In genomic region chr18:44602380-44602779, GRCh38 we compare ENCODE assay signal across 1 cellular context.
TF ChIP-seq lines count a peak whose summit lies in the region.

No MANE protein-coding gene starts in this region.

TF ChIP-seq in GM23338, 12 proteins besides CTCF, POLR2A, EP300 and RAD21:
- TF ChIP-seq, protein P1, sequence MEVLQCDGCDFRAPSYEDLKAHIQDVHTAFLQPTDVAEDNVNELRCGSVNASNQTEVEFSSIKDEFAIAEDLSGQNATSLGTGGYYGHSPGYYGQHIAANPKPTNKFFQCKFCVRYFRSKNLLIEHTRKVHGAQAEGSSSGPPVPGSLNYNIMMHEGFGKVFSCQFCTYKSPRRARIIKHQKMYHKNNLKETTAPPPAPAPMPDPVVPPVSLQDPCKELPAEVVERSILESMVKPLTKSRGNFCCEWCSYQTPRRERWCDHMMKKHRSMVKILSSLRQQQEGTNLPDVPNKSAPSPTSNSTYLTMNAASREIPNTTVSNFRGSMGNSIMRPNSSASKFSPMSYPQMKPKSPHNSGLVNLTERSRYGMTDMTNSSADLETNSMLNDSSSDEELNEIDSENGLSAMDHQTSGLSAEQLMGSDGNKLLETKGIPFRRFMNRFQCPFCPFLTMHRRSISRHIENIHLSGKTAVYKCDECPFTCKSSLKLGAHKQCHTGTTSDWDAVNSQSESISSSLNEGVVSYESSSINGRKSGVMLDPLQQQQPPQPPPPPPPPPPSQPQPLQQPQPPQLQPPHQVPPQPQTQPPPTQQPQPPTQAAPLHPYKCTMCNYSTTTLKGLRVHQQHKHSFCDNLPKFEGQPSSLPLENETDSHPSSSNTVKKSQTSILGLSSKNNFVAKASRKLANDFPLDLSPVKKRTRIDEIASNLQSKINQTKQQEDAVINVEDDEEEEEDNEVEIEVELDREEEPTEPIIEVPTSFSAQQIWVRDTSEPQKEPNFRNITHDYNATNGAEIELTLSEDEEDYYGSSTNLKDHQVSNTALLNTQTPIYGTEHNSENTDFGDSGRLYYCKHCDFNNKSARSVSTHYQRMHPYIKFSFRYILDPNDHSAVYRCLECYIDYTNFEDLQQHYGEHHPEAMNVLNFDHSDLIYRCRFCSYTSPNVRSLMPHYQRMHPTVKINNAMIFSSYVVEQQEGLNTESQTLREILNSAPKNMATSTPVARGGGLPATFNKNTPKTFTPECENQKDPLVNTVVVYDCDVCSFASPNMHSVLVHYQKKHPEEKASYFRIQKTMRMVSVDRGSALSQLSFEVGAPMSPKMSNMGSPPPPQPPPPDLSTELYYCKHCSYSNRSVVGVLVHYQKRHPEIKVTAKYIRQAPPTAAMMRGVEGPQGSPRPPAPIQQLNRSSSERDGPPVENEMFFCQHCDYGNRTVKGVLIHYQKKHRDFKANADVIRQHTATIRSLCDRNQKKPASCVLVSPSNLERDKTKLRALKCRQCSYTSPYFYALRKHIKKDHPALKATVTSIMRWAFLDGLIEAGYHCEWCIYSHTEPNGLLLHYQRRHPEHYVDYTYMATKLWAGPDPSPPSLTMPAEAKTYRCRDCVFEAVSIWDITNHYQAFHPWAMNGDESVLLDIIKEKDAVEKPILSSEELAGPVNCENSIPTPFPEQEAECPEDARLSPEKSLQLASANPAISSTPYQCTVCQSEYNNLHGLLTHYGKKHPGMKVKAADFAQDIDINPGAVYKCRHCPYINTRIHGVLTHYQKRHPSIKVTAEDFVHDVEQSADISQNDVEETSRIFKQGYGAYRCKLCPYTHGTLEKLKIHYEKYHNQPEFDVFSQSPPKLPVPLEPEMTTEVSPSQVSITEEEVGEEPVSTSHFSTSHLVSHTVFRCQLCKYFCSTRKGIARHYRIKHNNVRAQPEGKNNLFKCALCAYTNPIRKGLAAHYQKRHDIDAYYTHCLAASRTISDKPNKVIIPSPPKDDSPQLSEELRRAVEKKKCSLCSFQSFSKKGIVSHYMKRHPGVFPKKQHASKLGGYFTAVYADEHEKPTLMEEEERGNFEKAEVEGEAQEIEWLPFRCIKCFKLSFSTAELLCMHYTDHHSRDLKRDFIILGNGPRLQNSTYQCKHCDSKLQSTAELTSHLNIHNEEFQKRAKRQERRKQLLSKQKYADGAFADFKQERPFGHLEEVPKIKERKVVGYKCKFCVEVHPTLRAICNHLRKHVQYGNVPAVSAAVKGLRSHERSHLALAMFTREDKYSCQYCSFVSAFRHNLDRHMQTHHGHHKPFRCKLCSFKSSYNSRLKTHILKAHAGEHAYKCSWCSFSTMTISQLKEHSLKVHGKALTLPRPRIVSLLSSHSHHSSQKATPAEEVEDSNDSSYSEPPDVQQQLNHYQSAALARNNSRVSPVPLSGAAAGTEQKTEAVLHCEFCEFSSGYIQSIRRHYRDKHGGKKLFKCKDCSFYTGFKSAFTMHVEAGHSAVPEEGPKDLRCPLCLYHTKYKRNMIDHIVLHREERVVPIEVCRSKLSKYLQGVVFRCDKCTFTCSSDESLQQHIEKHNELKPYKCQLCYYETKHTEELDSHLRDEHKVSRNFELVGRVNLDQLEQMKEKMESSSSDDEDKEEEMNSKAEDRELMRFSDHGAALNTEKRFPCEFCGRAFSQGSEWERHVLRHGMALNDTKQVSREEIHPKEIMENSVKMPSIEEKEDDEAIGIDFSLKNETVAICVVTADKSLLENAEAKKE (CRISPR knock-in tag; IDR thresholded peaks at IDR 0.05): no peak
- no peak for TF ChIP-seq EZH2 (IDR thresholded peaks at IDR 0.05; ENCODE audit: low read depth, unreplicated experiment)
TF ChIP-seq in GM23338: peak in this region for 0.
